In the genomic region with DNA sequence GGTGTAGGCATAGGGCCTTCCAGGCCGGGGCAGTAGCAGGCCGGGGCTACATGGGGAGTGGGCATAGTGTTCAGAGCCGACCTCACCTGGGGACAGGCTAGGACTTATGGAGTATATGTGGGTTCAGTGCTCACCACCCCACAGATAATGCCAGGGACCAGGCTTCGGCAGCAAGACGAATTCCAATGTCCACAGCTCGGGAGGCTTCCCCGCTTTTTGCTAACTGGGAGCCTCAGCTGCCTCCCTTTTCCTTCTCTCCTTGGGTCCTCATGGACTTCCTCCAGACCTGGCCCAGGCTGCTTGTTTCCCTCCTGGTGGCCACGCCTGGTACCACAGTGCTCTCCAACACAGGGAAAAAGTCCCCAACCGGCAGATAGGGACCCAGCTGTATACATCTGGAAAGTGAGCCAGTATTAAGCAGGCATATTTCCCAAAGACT, we compare ENCODE assay signal across 9 cellular contexts. TPM values are rescaled to one million over a fixed set of nuclear protein-coding genes. Genes with fewer than 3 reads are reported as not detected.
DNase-seq lines count a peak whose midpoint lies in the region; ATAC-seq and TF ChIP-seq lines count a peak whose summit lies in the region.
"Had no signal": no experiment of that assay in that cellular context is flagged by ENCODE, and none has a peak within 500 bp of the region (broad histone marks: within the 10 kb centered on the region; RNA-seq: fewer than 3 reads in every experiment).

No MANE protein-coding gene starts in this region.

- H3K4me3 Mint-ChIP-seq in MCF 10A (ENCODE audit: unreplicated experiment) (no peak overlapping the region), type B pancreatic cell (no peak overlapping the region)

- H3K4me1 Mint-ChIP-seq in MCF 10A (ENCODE audit: insufficient read depth, unreplicated experiment): no peaks in the 10 kb centered on the region
- no peaks in the 10 kb centered on the region for H3K4me1 Mint-ChIP-seq in type B pancreatic cell (ENCODE audit: unreplicated experiment)

- H3K27ac Mint-ChIP-seq in MCF 10A (ENCODE audit: low read depth, unreplicated experiment): no peak overlapping the region
- no peak overlapping the region for H3K27ac Mint-ChIP-seq in type B pancreatic cell

- H3K27me3 ChIP-seq in breast epithelium: no peaks in the 10 kb centered on the region

- CTCF ChIA-PET in MCF 10A (lab: Yijun Ruan, JAX): interaction anchor here (0.6 to 2.3 kb wide), 2 partner anchors 10 to 68 kb away, joined by 3 to 7 read pairs; no protein-coding TSS in a partner anchor

- H3K4me1 ChIP-seq in breast epithelium: no peaks in the 10 kb centered on the region

- H3K27me3 Mint-ChIP-seq in MCF 10A (ENCODE audit: insufficient read depth, unreplicated experiment) (no peaks in the 10 kb centered on the region), type B pancreatic cell (peaks cover 10% of the 10 kb centered on the region)

- H3K9me3 Mint-ChIP-seq in MCF 10A (ENCODE audit: unreplicated experiment) (no peaks in the 10 kb centered on the region), type B pancreatic cell (no peaks in the 10 kb centered on the region)

- no peaks in the 10 kb centered on the region for H3K9me3 ChIP-seq in breast epithelium

- no peak for TF ChIP-seq POLR2A in breast epithelium (IDR thresholded peaks at IDR 0.05)

- TF ChIP-seq CTCF in MCF 10A (IDR thresholded peaks at IDR 0.05; ENCODE audit: unreplicated experiment) (peak; percentile 26), breast epithelium (IDR thresholded peaks at IDR 0.05) (no peak), fibroblast of mammary gland (conservative IDR thresholded peaks at IDR 0.05; ENCODE audit: control insufficient read depth, insufficient read depth, low read depth, low read length) (peak; percentile 38), type B pancreatic cell (conservative IDR thresholded peaks at IDR 0.05) (peak; percentile 64)

- ATAC-seq in GM18867 (IDR thresholded peaks at IDR 0.05; ENCODE audit: unreplicated experiment): no peak

- BruUV-seq in MCF 10A (replicated peaks; lab: Mats Ljungman, UMichigan): no TSS peak

- POLR2A ChIA-PET in MCF 10A (lab: Yijun Ruan, JAX): interaction anchor here (1.0 to 1.4 kb wide), 2 partner anchors 11 to 57 kb away, joined by 3 to 4 read pairs; no protein-coding TSS in a partner anchor

- intact Hi-C loops in MCF 10A (cut with micrococcal nuclease) (no loop called here), breast epithelium (cut with DNase I; ENCODE audit: low total_unique reads) (no loop called here)

- no peak overlapping the region for H3K27ac ChIP-seq in breast epithelium

- no peaks in the 10 kb centered on the region for H3K36me3 ChIP-seq in breast epithelium

- H3K4me3 ChIP-seq in breast epithelium (no peak overlapping the region), fibroblast of mammary gland (ENCODE audit: control insufficient read depth, low read depth, low read length) (no peak overlapping the region)

- H3K36me3 Mint-ChIP-seq in MCF 10A (ENCODE audit: insufficient read depth, unreplicated experiment) (no peaks in the 10 kb centered on the region), type B pancreatic cell (no peaks in the 10 kb centered on the region)

- peak; percentile 28 for DNase-seq in MCF 10A (ENCODE audit: unreplicated experiment)
- DNase-seq in breast epithelium (ENCODE audit: low spot score in 2 of 2): no peak
- peak; percentile 51 for DNase-seq in OCI-M1 (lab: John Stamatoyannopoulos, UW)
- peak; percentile 2 for DNase-seq in fibroblast of mammary gland (ENCODE audit: low read depth)
- DNase-seq in type B pancreatic cell (ENCODE audit: extremely low spot score, unreplicated experiment): no peak
- DNase-seq in NCI-H774 (lab: John Stamatoyannopoulos, UW): no peak
- DNase-seq in HK-2 (ENCODE audit: unreplicated experiment): no peak
- DNase-seq: NCI-H1092 treated with DMSO at 0.1 percent for 48 hours had no signal

RNA-seq across cellular contexts. Expression of a gene that starts 20.1 kb away (rescaled TPM):
- total RNA-seq in MCF 10A (2022) (18.4 and 20.1 TPM in 2 replicates), breast epithelium (10 to 100 TPM; 11.2 to 22.7 (median 12.5) TPM), type B pancreatic cell (ENCODE audit: low replicate concordance) (21.9 and 29.6 TPM in 2 replicates)

RNA-seq across cellular contexts. Expression of a gene that starts 47.3 kb away (rescaled TPM):
- total RNA-seq in MCF 10A (2022) (not detected in 2 replicates), breast epithelium (1 to 10 TPM in 1 of 3 donors, under 1 TPM in 1, not detected in 1; 0.66 to 4.0 TPM), type B pancreatic cell (ENCODE audit: low replicate concordance) (1.2 and 8.7 TPM in 2 replicates)

RNA-seq across cellular contexts. Expression of a gene that starts 54.6 kb away (rescaled TPM):
- total RNA-seq in MCF 10A (2022) (0.63 and 1.0 TPM in 2 replicates), breast epithelium (10 to 100 TPM in 2 of 3 donors, 1 to 10 TPM in 1; 6.4 to 14.3 (median 13.8) TPM), type B pancreatic cell (ENCODE audit: low replicate concordance) (13.4 and 29.6 TPM in 2 replicates)

RNA-seq across cellular contexts. Expression of a gene that starts 56.0 kb away (rescaled TPM):
- total RNA-seq in MCF 10A (2022) (not detected in 2 replicates), breast epithelium (10 to 100 TPM in 1 of 3 donors, under 1 TPM in 2; 0.32 to 12.1 (median 0.98) TPM), type B pancreatic cell (ENCODE audit: low replicate concordance) (20.3 and 54.1 TPM in 2 replicates)

Comparison
In these comparisons a context has a peak if more than half of its experiments do, and no peak if none do; other contexts are left out.
1. DNase-seq: peak in MCF 10A (single experiment), OCI-M1 (single experiment) and fibroblast of mammary gland (single experiment); none in breast epithelium (0 of 2), type B pancreatic cell (single experiment), NCI-H774 (single experiment) and HK-2 (single experiment).
2. CTCF ChIP-seq: peak in MCF 10A (single experiment), fibroblast of mammary gland (single experiment) and type B pancreatic cell (single experiment); none in breast epithelium (0 of 3).